In the genomic region with DNA sequence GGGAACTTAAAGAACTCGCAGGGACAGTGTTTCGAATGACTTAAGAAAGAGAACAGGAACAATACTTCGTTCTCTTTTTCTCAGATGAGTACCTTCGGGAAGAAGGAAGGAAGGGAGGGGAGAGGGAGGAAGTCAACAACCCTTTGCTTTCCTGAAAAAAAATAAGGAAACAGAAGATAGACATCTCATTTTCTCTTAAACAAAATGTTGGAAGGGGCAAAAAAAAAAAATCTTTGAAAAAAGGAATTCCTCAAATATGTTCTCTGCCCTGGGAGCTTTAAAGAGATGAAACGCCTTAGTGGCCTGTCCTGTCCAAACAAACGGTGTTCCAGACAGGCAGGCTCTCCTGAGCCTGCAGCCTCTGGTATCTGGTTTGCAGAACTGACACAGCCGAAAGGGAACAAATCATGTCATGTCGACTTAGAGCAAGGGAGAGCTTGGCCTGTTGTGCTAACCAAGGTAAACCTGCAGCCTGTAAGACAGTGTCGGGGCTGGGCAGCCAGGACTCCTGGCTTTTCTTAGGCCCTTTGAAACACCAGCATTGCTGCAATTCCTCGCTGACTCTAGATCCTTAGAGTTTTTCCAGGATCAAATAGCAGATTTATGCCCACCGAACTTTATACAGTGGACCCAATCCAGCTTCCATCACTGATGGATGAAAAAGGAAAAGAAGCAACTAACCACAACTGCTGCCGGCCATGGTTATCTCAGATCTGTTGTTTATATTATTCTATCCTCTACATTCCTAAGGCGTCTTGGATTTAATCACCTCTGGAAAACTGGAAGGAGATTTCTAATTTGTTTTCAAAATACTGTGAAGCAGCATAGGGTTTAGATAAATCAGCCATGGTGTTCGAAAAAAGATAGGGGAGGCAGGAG, we compare ENCODE assay signal across 13 cellular contexts. TPM values are rescaled to one million over a fixed set of nuclear protein-coding genes. Genes with fewer than 3 reads are reported as not detected.
A peak's percentile ranks its signal among the peaks of the same experiment; 100 is the strongest.
DNase-seq lines count a peak whose midpoint lies in the region; ATAC-seq and TF ChIP-seq lines count a peak whose summit lies in the region.
"Had no signal": no experiment of that assay in that cellular context is flagged by ENCODE, and none has a peak within 500 bp of the region (broad histone marks: within the 10 kb centered on the region; RNA-seq: fewer than 3 reads in every experiment).

A gene with protein sequence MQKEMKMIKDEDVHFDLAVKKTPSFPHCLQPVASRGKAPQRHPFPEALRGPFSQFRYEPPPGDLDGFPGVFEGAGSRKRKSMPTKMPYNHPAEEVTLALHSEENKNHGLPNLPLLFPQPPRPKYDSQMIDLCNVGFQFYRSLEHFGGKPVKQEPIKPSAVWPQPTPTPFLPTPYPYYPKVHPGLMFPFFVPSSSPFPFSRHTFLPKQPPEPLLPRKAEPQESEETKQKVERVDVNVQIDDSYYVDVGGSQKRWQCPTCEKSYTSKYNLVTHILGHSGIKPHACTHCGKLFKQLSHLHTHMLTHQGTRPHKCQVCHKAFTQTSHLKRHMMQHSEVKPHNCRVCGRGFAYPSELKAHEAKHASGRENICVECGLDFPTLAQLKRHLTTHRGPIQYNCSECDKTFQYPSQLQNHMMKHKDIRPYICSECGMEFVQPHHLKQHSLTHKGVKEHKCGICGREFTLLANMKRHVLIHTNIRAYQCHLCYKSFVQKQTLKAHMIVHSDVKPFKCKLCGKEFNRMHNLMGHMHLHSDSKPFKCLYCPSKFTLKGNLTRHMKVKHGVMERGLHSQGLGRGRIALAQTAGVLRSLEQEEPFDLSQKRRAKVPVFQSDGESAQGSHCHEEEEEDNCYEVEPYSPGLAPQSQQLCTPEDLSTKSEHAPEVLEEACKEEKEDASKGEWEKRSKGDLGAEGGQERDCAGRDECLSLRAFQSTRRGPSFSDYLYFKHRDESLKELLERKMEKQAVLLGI (minus strand): TSS at position 51 of the 879 bp plus-strand sequence. CDS start 45,914 bp downstream, outside the sequence.

- no peaks in the 10 kb centered on the region for H3K27me3 ChIP-seq in hepatocyte
- H3K27me3 ChIP-seq in rectal smooth muscle tissue (ENCODE audit: control insufficient read depth, insufficient read depth, low read length), result no peaks in the 10 kb centered on the region
- H3K27me3 ChIP-seq: cardiac muscle cell had no signal

- peak within 1 kb of the TSS; percentile 11 for H3K27ac ChIP-seq in hepatocyte
- H3K27ac ChIP-seq in rectal smooth muscle tissue (ENCODE audit: low read depth, low read length), result peak within 1 kb of the TSS; percentile 27
- H3K27ac ChIP-seq: cardiac muscle cell had no signal

- H3K4me3 ChIP-seq in hepatocyte (no peak within 1 kb of the TSS), rectal smooth muscle tissue (ENCODE audit: low read length) (no peak within 1 kb of the TSS)
- H3K4me3 ChIP-seq: cardiac muscle cell, HAP-1 had no signal

- H2AFZ ChIP-seq in hepatocyte, result peak within 1 kb of the TSS; percentile 50

- H3K4me2 ChIP-seq in hepatocyte, result peak within 1 kb of the TSS; percentile 17

- no peaks in the 10 kb centered on the region for H3K9me3 ChIP-seq in hepatocyte (ENCODE audit: low read depth)
- H3K9me3 ChIP-seq: HAP-1 had no signal

- no peak within 1 kb of the TSS for H3K9ac ChIP-seq in rectal smooth muscle tissue (ENCODE audit: low read length)

- no peaks in the 10 kb centered on the region for H3K36me3 ChIP-seq in hepatocyte (replicated peaks; ENCODE audit: insufficient read depth, low read depth)
- H3K36me3 ChIP-seq in rectal smooth muscle tissue (ENCODE audit: control insufficient read depth, insufficient read depth, low read length), result no peaks in the 10 kb centered on the region
- H3K36me3 ChIP-seq: cardiac muscle cell, HAP-1 had no signal

- TF ChIP-seq CTCF in hepatocyte (IDR thresholded peaks at IDR 0.05; ENCODE audit: poor library complexity), result no peak

- no peaks in the 10 kb centered on the region for H3K9me2 ChIP-seq in hepatocyte (replicated peaks; ENCODE audit: insufficient read depth)

- no peak for ATAC-seq in HG03460 (IDR thresholded peaks at IDR 0.05; ENCODE audit: unreplicated experiment)
- ATAC-seq: WTC11 had no signal

- H4K20me1 ChIP-seq in hepatocyte (ENCODE audit: insufficient read depth, poor library complexity, severe bottlenecking), result no peaks in the 10 kb centered on the region

- no peaks in the 10 kb centered on the region for H3K4me1 ChIP-seq in hepatocyte (ENCODE audit: insufficient read depth)
- peaks cover 10% of the 10 kb centered on the region for H3K4me1 ChIP-seq in rectal smooth muscle tissue (ENCODE audit: control insufficient read depth, insufficient read depth, low read length)
- H3K4me1 ChIP-seq: HAP-1 had no signal

- H3K79me2 ChIP-seq in hepatocyte, result no peaks in the 10 kb centered on the region

- WGBS in hepatocyte (ENCODE audit: low lambda C conversion rate, missing lambda C conversion rate), result 42% methylated on average over 14 of the region's 14 CpGs

- DNase-seq in EL (peak; percentile 46), SK-N-DZ (ENCODE audit: low spot score) (peak; percentile 52), hepatocyte (ENCODE audit: low spot score) (peak; percentile 19), dedifferentiated amniotic fluid mesenchymal stem cell (ENCODE audit: extremely low spot score) (no peak), NCI-H69 (lab: John Stamatoyannopoulos, UW) (no peak)
- no peak for DNase-seq in activated effector memory CD4-positive, alpha-beta T cell treated with Interleukin-2 at 50 U/mL for 16 hours
- DNase-seq: C1 segment of cervical spinal cord, NCI-H446 had no signal

RNA-seq across cellular contexts. Expression of the gene that starts here (rescaled TPM):
- not detected in 2 replicates for polyA plus RNA-seq in SK-N-DZ (2014; cell fraction: cytosol; rRNA removed)
- polyA plus RNA-seq in SK-N-DZ (2014; cell fraction: nucleus; rRNA removed), result 0.06 TPM in 1 of 2 replicates, not detected in the other
- 0.20 and 2.5 TPM in 2 replicates for total RNA-seq in hepatocyte
- not detected in 2 replicates for polyA plus RNA-seq in hepatocyte
- total RNA-seq: cardiac muscle cell, WTC11 had no signal
- polyA plus RNA-seq: cardiac muscle cell had no signal

Comparison
In these comparisons a context has a peak if more than half of its experiments do, and no peak if none do; other contexts are left out.
1. DNase-seq: peak in EL (single experiment), SK-N-DZ (single experiment) and hepatocyte (single experiment); none in dedifferentiated amniotic fluid mesenchymal stem cell (single experiment), NCI-H69 (single experiment) and activated effector memory CD4-positive, alpha-beta T cell treated with Interleukin-2 at 50 U/mL for 16 hours (single experiment).